15 cellular contexts compared by ENCODE assay signal in genomic region chr11:116644948-116645305, GRCh38.
DNase-seq lines count a peak whose midpoint lies in the region; ATAC-seq and TF ChIP-seq lines count a peak whose summit lies in the region.
"Had no signal": no experiment of that assay in that cellular context is flagged by ENCODE, and none has a peak within 500 bp of the region (broad histone marks: within the 10 kb centered on the region; RNA-seq: fewer than 3 reads in every experiment).

No MANE protein-coding gene starts in this region.

- peak; percentile 21 for TF ChIP-seq CTCF in BE2C (IDR thresholded peaks at IDR 0.05; ENCODE audit: low read depth, low read length)
- peak; percentile 28 to 86; a peak in 3 of 4 replicates for TF ChIP-seq CTCF in GM23338 (conservative IDR thresholded peaks at IDR 0.05; ENCODE audit: low read depth in 2 of 2)
- no peak for TF ChIP-seq CTCF in coronary artery (IDR thresholded peaks at IDR 0.05)

- no peak overlapping the region for H3K27ac ChIP-seq in GM23338 (ENCODE audit: low read depth)
- no peak overlapping the region for H3K27ac ChIP-seq in coronary artery
- H3K27ac ChIP-seq in GM23248 = no peak overlapping the region
- H3K27ac ChIP-seq: SK-N-MC had no signal

- no peak overlapping the region for H3K9ac ChIP-seq in GM23248

- no peaks in the 10 kb centered on the region for H3K9me3 Mint-ChIP-seq in GM23338
- H3K9me3 Mint-ChIP-seq: CD4-positive, alpha-beta memory T cell; T-cell had no signal

- H3K27me3 ChIP-seq in BE2C (no peaks in the 10 kb centered on the region), GM23338 (ENCODE audit: insufficient read depth) (no peaks in the 10 kb centered on the region), GM23248 (replicated peaks; ENCODE audit: insufficient read depth) (peaks cover 11% of the 10 kb centered on the region)

- H3K27ac Mint-ChIP-seq in GM23338 = no peak overlapping the region
- H3K27ac Mint-ChIP-seq: CD4-positive, alpha-beta memory T cell; T-cell had no signal

- no peaks in the 10 kb centered on the region for H3K36me3 Mint-ChIP-seq in GM23338 (ENCODE audit: low read depth)
- H3K36me3 Mint-ChIP-seq: CD4-positive, alpha-beta memory T cell; T-cell had no signal

- H3K4me3 Mint-ChIP-seq in GM23338 = no peak overlapping the region
- H3K4me3 Mint-ChIP-seq: CD4-positive, alpha-beta memory T cell; T-cell had no signal

- H3K27me3 Mint-ChIP-seq in GM23338 (ENCODE audit: insufficient read depth, low read depth, poor library complexity) = peaks cover 1% of the 10 kb centered on the region

- H3K4me1 ChIP-seq in BE2C (no peaks in the 10 kb centered on the region), GM23338 (ENCODE audit: insufficient read depth) (no peaks in the 10 kb centered on the region; the same call in 1 of the 2 replicates), GM23248 (ENCODE audit: insufficient read depth) (no peaks in the 10 kb centered on the region)

- 0 out of 2 replicates have a peak, but pooled peaks cover 2% of the 10 kb centered on the region for H4K20me1 ChIP-seq in GM23338 (replicated peaks; ENCODE audit: insufficient read depth)
- no peaks in the 10 kb centered on the region for H4K20me1 ChIP-seq in GM23248 (ENCODE audit: insufficient read depth)

- H3K4me1 Mint-ChIP-seq in GM23338 = peaks cover 9% of the 10 kb centered on the region
- H3K4me1 Mint-ChIP-seq: CD4-positive, alpha-beta memory T cell; T-cell had no signal

- H3K79me2 ChIP-seq in GM23338 (replicated peaks; ENCODE audit: insufficient read depth) (no peaks in the 10 kb centered on the region), GM23248 (ENCODE audit: insufficient read depth) (no peaks in the 10 kb centered on the region)

- no peaks in the 10 kb centered on the region for H3F3A ChIP-seq in GM23338 (replicated peaks; ENCODE audit: low read depth)
- no peaks in the 10 kb centered on the region for H3F3A ChIP-seq in GM23248 (ENCODE audit: insufficient read depth)

- H3K36me3 ChIP-seq in BE2C (no peaks in the 10 kb centered on the region), GM23338 (ENCODE audit: insufficient read depth) (no peaks in the 10 kb centered on the region), GM23248 (ENCODE audit: low read depth) (no peaks in the 10 kb centered on the region)

- H3K9me3 ChIP-seq in BE2C (no peaks in the 10 kb centered on the region), GM23248 (ENCODE audit: low read depth) (no peaks in the 10 kb centered on the region)

- no peaks in the 10 kb centered on the region for H3K9me2 ChIP-seq in GM23338 (ENCODE audit: insufficient read depth)
- H3K9me2 ChIP-seq in GM23248 (ENCODE audit: insufficient read depth) = no peaks in the 10 kb centered on the region

- DNase-seq in BE2C = no peak
- DNase-seq in GM23338 (ENCODE audit: low spot score) = peak; percentile 66
- peak; percentile 45 for DNase-seq in coronary artery (ENCODE audit: low spot score)
- no peak for DNase-seq in left lobe of liver (ENCODE audit: low spot score)
- DNase-seq in GM23248 = no peak
- DNase-seq in NCI-H774 (lab: John Stamatoyannopoulos, UW) = no peak
- no peak for DNase-seq in DMS153 treated with DMSO at 0.1 percent for 48 hours (lab: John Stamatoyannopoulos, UW; ENCODE audit: unreplicated experiment)
- DNase-seq: CD4-positive, alpha-beta memory T cell; EL; MV-4-11; NCI-H1436; NCI-H2081; NCI-H510A treated with DMSO at 0.1 percent for 48 hours; T-cell had no signal

- peak; percentile 88 for ATAC-seq in GM23338
- ATAC-seq in left lobe of liver = peak; percentile 62
- ATAC-seq: T-cell had no signal

- in situ Hi-C loops in GM23248 (cut with MboI) = no loop called here

- H3K4me2 ChIP-seq in GM23338 (no peak overlapping the region), GM23248 (ENCODE audit: unreplicated experiment) (no peak overlapping the region)

- WGBS in GM23248 (ENCODE audit: low coverage in 1 of 2, low lambda C conversion rate in 2 of 2, missing lambda C conversion rate in 2 of 2), 2 experiments = 13 to 15% methylated on average over 4 of the region's 4 CpGs

- no peak overlapping the region for H3K4me3 ChIP-seq in BE2C (ENCODE audit: low read depth, low read length)
- H3K4me3 ChIP-seq in GM23338 = no peak overlapping the region
- H3K4me3 ChIP-seq in coronary artery = no peak overlapping the region
- no peak overlapping the region for H3K4me3 ChIP-seq in GM23248
- H3K4me3 ChIP-seq: SK-N-MC had no signal

- H2AFZ ChIP-seq in GM23338 (no peak overlapping the region), GM23248 (no peak overlapping the region)

TF ChIP-seq in GM23338, 12 proteins besides CTCF, POLR2A, EP300 and RAD21 (continues in another document):
- TF ChIP-seq EZH2phosphoT487 (IDR thresholded peaks at IDR 0.05; ENCODE audit: unreplicated experiment) (no peak), JUNB (IDR thresholded peaks at IDR 0.05; ENCODE audit: unreplicated experiment) (no peak), CREB1 (CRISPR knock-in tag; IDR thresholded peaks at IDR 0.05; ENCODE audit: low read depth) (no peak), NANOG (IDR thresholded peaks at IDR 0.05; ENCODE audit: borderline replicate concordance) (no peak)
- TF ChIP-seq, protein P1, sequence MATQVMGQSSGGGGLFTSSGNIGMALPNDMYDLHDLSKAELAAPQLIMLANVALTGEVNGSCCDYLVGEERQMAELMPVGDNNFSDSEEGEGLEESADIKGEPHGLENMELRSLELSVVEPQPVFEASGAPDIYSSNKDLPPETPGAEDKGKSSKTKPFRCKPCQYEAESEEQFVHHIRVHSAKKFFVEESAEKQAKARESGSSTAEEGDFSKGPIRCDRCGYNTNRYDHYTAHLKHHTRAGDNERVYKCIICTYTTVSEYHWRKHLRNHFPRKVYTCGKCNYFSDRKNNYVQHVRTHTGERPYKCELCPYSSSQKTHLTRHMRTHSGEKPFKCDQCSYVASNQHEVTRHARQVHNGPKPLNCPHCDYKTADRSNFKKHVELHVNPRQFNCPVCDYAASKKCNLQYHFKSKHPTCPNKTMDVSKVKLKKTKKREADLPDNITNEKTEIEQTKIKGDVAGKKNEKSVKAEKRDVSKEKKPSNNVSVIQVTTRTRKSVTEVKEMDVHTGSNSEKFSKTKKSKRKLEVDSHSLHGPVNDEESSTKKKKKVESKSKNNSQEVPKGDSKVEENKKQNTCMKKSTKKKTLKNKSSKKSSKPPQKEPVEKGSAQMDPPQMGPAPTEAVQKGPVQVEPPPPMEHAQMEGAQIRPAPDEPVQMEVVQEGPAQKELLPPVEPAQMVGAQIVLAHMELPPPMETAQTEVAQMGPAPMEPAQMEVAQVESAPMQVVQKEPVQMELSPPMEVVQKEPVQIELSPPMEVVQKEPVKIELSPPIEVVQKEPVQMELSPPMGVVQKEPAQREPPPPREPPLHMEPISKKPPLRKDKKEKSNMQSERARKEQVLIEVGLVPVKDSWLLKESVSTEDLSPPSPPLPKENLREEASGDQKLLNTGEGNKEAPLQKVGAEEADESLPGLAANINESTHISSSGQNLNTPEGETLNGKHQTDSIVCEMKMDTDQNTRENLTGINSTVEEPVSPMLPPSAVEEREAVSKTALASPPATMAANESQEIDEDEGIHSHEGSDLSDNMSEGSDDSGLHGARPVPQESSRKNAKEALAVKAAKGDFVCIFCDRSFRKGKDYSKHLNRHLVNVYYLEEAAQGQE (IDR thresholded peaks at IDR 0.05; ENCODE audit: unreplicated experiment) = no peak
- TF ChIP-seq, protein P2, sequence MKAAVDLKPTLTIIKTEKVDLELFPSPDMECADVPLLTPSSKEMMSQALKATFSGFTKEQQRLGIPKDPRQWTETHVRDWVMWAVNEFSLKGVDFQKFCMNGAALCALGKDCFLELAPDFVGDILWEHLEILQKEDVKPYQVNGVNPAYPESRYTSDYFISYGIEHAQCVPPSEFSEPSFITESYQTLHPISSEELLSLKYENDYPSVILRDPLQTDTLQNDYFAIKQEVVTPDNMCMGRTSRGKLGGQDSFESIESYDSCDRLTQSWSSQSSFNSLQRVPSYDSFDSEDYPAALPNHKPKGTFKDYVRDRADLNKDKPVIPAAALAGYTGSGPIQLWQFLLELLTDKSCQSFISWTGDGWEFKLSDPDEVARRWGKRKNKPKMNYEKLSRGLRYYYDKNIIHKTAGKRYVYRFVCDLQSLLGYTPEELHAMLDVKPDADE (IDR thresholded peaks at IDR 0.05) = no peak

Comparison
In these comparisons a context has a peak if more than half of its experiments do, and no peak if none do; other contexts are left out.
1. DNase-seq: peak in GM23338 (single experiment) and coronary artery (single experiment); none in BE2C (single experiment), left lobe of liver (single experiment), GM23248 (single experiment), NCI-H774 (single experiment) and DMS153 treated with DMSO at 0.1 percent for 48 hours (single experiment).